In genomic region chr17:34095101-34095500, GRCh38 we compare ENCODE assay signal across 14 cellular contexts.
"Had no signal": no experiment of that assay in that cellular context is flagged by ENCODE, and none has a peak within 500 bp of the region (broad histone marks: within the 10 kb centered on the region; RNA-seq: fewer than 3 reads in every experiment).

No MANE protein-coding gene starts in this region.

- DNase-seq: effector CD8-positive, alpha-beta T cell; gastrocnemius medialis; heart right ventricle; hypothalamus; kidney glomerular epithelial cell; mesendoderm; naive B cell; occipital lobe; pancreas; right cardiac atrium; small intestine; stimulated activated CD4-positive, alpha-beta T cell treated with anti-CD3 and anti-CD28 coated beads, Interleukin-12 subunit alpha, Interleukin-12 subunit beta, amount 100 ng/mL, for 4 hours; stimulated activated naive CD4-positive, alpha-beta T cell treated with Interleukin-2 at 50 U/mL for 16 hours had no signal

- ATAC-seq: esophagus mucosa, gastrocnemius medialis, heart right ventricle, pancreas, right cardiac atrium had no signal
